ENCODE assay signal across 7 cellular contexts in genomic region chr1:24361811-24362210, GRCh38. TPM values are rescaled to one million over a fixed set of nuclear protein-coding genes. Genes with fewer than 3 reads are reported as not detected.
"Had no signal": no experiment of that assay in that cellular context is flagged by ENCODE, and none has a peak within 500 bp of the region (broad histone marks: within the 10 kb centered on the region; RNA-seq: fewer than 3 reads in every experiment).

No MANE protein-coding gene starts in this region.

- H3K4me3 ChIP-seq: GM23338, HAP-1, K562 had no signal

- ATAC-seq: GM23338, HCT116, K562 had no signal

- H3K36me3 ChIP-seq: HAP-1 had no signal

- DNase-seq: HFFc6, IMR-90, KG1 had no signal

- H3K4me3 Mint-ChIP-seq: GM23338, HFFc6 had no signal

- H3K27ac Mint-ChIP-seq: GM23338, HFFc6 had no signal

- H3K9me3 ChIP-seq: HAP-1 had no signal

- H3K4me1 ChIP-seq: HAP-1 had no signal

- H3K9me3 Mint-ChIP-seq: GM23338, HFFc6 had no signal

RNA-seq across cellular contexts. Expression of gene GRHL3, which starts 42.7 kb away (rescaled TPM):
- total RNA-seq: HFFc6, IMR-90, K562 had no signal
- polyA plus RNA-seq: IMR-90 had no signal
